ENCODE assay signal across 8 cellular contexts in genomic region chr2:10120158-10120937, GRCh38. TPM values are rescaled to one million over a fixed set of nuclear protein-coding genes. Genes with fewer than 3 reads are reported as not detected.
DNase-seq lines count a peak whose midpoint lies in the region; ATAC-seq and TF ChIP-seq lines count a peak whose summit lies in the region.

No MANE protein-coding gene starts in this region.

- no peaks in the 10 kb centered on the region for H3K36me3 ChIP-seq in left lung

- peaks cover 38% of the 10 kb centered on the region for H3K36me3 Mint-ChIP-seq in activated CD4-positive, alpha-beta T cell treated with anti-CD3 and anti-CD28 coated beads for 36 hours (ENCODE audit: low read depth)

- H3K4me3 Mint-ChIP-seq in activated CD4-positive, alpha-beta T cell treated with anti-CD3 and anti-CD28 coated beads for 36 hours: peak overlapping the region; percentile 97

- H3K9me3 ChIP-seq in left lung: no peaks in the 10 kb centered on the region

- H3K4me1 Mint-ChIP-seq in activated CD4-positive, alpha-beta T cell treated with anti-CD3 and anti-CD28 coated beads for 36 hours: peaks cover 23% of the 10 kb centered on the region

- no peaks in the 10 kb centered on the region for H3K9me3 Mint-ChIP-seq in activated CD4-positive, alpha-beta T cell treated with anti-CD3 and anti-CD28 coated beads for 36 hours (ENCODE audit: low read depth)

- peak overlapping the region; percentile 98 for H3K27ac Mint-ChIP-seq in activated CD4-positive, alpha-beta T cell treated with anti-CD3 and anti-CD28 coated beads for 36 hours

- intact Hi-C loops in activated CD4-positive, alpha-beta T cell treated with anti-CD3 and anti-CD28 coated beads for 36 hours (cut with DNase I, micrococcal nuclease): loop anchor here (1.0 to 10.0 kb wide), 14 partner anchors 48 to 1438 kb away; partner anchors contain the start of genes CPSF3 (in 2 of the 2), HPCAL1 (in 2 of the 2), ITGB1BP1 (in 2 of the 2) and GRHL1 (in 1 of the 2)
- intact Hi-C loops in left lung (cut with DNase I): no loop called here

- DNase-seq in NCI-H524 treated with DMSO at 0.1 percent for 48 hours (lab: John Stamatoyannopoulos, UW) (peak; percentile 82), coronary artery (ENCODE audit: low spot score) (peak; percentile 94), left lung (peak; percentile 95 to 99)
- DNase-seq in activated CD4-positive, alpha-beta T cell treated with anti-CD3 and anti-CD28 coated beads for 36 hours: peak; percentile 98
- DNase-seq in stimulated activated CD4-positive, alpha-beta T cell treated with anti-CD3 and anti-CD28 coated beads, Interleukin-2, amount 100 ng/mL, for 48 hours: peak; percentile 91 to 94

- POLR2A ChIA-PET in activated CD4-positive, alpha-beta T cell treated with anti-CD3 and anti-CD28 coated beads for 36 hours (lab: Charles Lee): no interaction called here

- TF ChIP-seq CTCF in C4-2B (conservative IDR thresholded peaks at IDR 0.05): no peak
- no peak for TF ChIP-seq CTCF in coronary artery (IDR thresholded peaks at IDR 0.05)
- peak in 1 of 2 donors; percentile 17 for TF ChIP-seq CTCF in left lung (IDR thresholded peaks at IDR 0.05)

- H3K4me1 ChIP-seq in left lung: peaks cover 15 to 72% of the 10 kb centered on the region in 2 donors

- CTCF ChIA-PET in activated CD4-positive, alpha-beta T cell treated with anti-CD3 and anti-CD28 coated beads for 36 hours (lab: Charles Lee): interaction anchor here (1.0 to 1.6 kb wide), 5 partner anchors 22 to 328 kb away, joined by 3 to 4 read pairs (median 4); partner anchors contain the start of gene ODC1

- ATAC-seq in GM19372 (IDR thresholded peaks at IDR 0.05; ENCODE audit: low read depth, unreplicated experiment): peak; percentile 50
- peak; percentile 35 for ATAC-seq in HG03469 (IDR thresholded peaks at IDR 0.05; ENCODE audit: unreplicated experiment)
- peak; percentile 58 for ATAC-seq in activated CD4-positive, alpha-beta T cell treated with anti-CD3 and anti-CD28 coated beads for 36 hours
- peak; percentile 91 for ATAC-seq in left lung

- H3K27me3 Mint-ChIP-seq in activated CD4-positive, alpha-beta T cell treated with anti-CD3 and anti-CD28 coated beads for 36 hours: no peaks in the 10 kb centered on the region

- H3K27ac ChIP-seq in C4-2B: peak overlapping the region; percentile 96
- peak overlapping the region; percentile 40 to 68 for H3K27ac ChIP-seq in coronary artery
- peak overlapping the region; percentile 63 to 79 for H3K27ac ChIP-seq in left lung

- peak overlapping the region; percentile 71 for H3K4me3 ChIP-seq in coronary artery
- peak overlapping the region; percentile 69 to 72 for H3K4me3 ChIP-seq in left lung

- peaks cover 0 to 23% of the 10 kb centered on the region in 2 donors for H3K27me3 ChIP-seq in left lung

RNA-seq across cellular contexts. Expression of gene RRM2, which starts 2.2 kb away (rescaled TPM):
- total RNA-seq in activated CD4-positive, alpha-beta T cell treated with anti-CD3 and anti-CD28 coated beads for 36 hours: 100 to 1,000 TPM; 382 to 469 TPM
- total RNA-seq in left lung: 10 to 100 TPM; 24.9 to 43.8 TPM

RNA-seq across cellular contexts. Expression of gene CYS1, which starts 40.1 kb away (rescaled TPM):
- not detected for total RNA-seq in activated CD4-positive, alpha-beta T cell treated with anti-CD3 and anti-CD28 coated beads for 36 hours
- under 1 TPM; 0.60 to 0.93 TPM for total RNA-seq in left lung

Comparison
In these comparisons a context has a peak if more than half of its experiments do, and no peak if none do; other contexts are left out.
1. Peak in every context shown above with its lines: DNase-seq, ATAC-seq, H3K4me3 ChIP-seq and H3K27ac ChIP-seq.
2. ATAC-seq: peak in every context shown above with its lines; median percentile 91 in left lung; 58 in activated CD4-positive, alpha-beta T cell treated with anti-CD3 and anti-CD28 coated beads for 36 hours; 50 in GM19372; 35 in HG03469.
3. RNA of gene RRM2, which starts 2.2 kb away (total RNA-seq): 382 to 469 TPM in activated CD4-positive, alpha-beta T cell treated with anti-CD3 and anti-CD28 coated beads for 36 hours; 24.9 to 43.8 TPM in left lung; every median in the first group is over 4 times any median in the second.
4. intact Hi-C loops: an anchor here in activated CD4-positive, alpha-beta T cell treated with anti-CD3 and anti-CD28 coated beads for 36 hours (1.0 to 10.0 kb wide); none called in left lung.